In genomic region chr2:100427111-100427510, GRCh38 we compare ENCODE assay signal across 24 cellular contexts. TPM values are rescaled to one million over a fixed set of nuclear protein-coding genes. Genes with fewer than 3 reads are reported as not detected.
"Had no signal": no experiment of that assay in that cellular context is flagged by ENCODE, and none has a peak within 500 bp of the region (broad histone marks: within the 10 kb centered on the region; RNA-seq: fewer than 3 reads in every experiment).

No MANE protein-coding gene starts in this region.

- H3K36me3 ChIP-seq: ascending aorta, cardiac muscle cell, WERI-Rb-1 had no signal

- H3K4me1 ChIP-seq: ascending aorta had no signal

- H3K4me3 ChIP-seq: ascending aorta, cardiac muscle cell had no signal

- H3K36me3 Mint-ChIP-seq: activated naive CD4-positive, alpha-beta T cell treated with anti-CD3 and anti-CD28 coated beads, Interleukin-2, amount 10 ng/mL, durations not matched to agents 7 days and 5 days; activated naive CD8-positive, alpha-beta T cell; activated naive CD8-positive, alpha-beta T cell treated with anti-CD3 and anti-CD28 coated beads, Interleukin-2, amount 10 ng/mL, durations not matched to agents 7 days and 5 days; brain had no signal

- H3K27ac Mint-ChIP-seq: activated CD4-positive, alpha-beta memory T cell treated with anti-CD3 and anti-CD28 coated beads, Interleukin-2, amount 10 ng/mL, durations not matched to agents 7 days and 5 days; activated CD4-positive, alpha-beta T cell treated with anti-CD3 and anti-CD28 coated beads for 36 hours; activated CD4-positive, alpha-beta T cell treated with anti-CD3 and anti-CD28 coated beads, Interleukin-2, amount 10 ng/mL, durations not matched to agents 7 days and 5 days; activated CD8-positive, alpha-beta memory T cell treated with anti-CD3 and anti-CD28 coated beads, Interleukin-2, amount 10 ng/mL, durations not matched to agents 7 days and 5 days; activated CD8-positive, alpha-beta T cell treated with anti-CD3 and anti-CD28 coated beads, Interleukin-2, amount 10 ng/mL, durations not matched to agents 7 days and 5 days; activated naive CD4-positive, alpha-beta T cell treated with anti-CD3 and anti-CD28 coated beads, Interleukin-2, amount 10 ng/mL, durations not matched to agents 7 days and 5 days; activated naive CD4-positive, alpha-beta T cell treated with anti-CD3 and anti-CD28 coated beads, Interleukin-2, amount 50 U/mL, for 24 hours; activated naive CD8-positive, alpha-beta T cell; activated naive CD8-positive, alpha-beta T cell treated with anti-CD3 and anti-CD28 coated beads, Interleukin-2, amount 10 ng/mL, durations not matched to agents 7 days and 5 days; activated naive CD8-positive, alpha-beta T cell treated with anti-CD3 and anti-CD28 coated beads, Interleukin-2, amount 50 U/mL, for 24 hours; activated T-cell treated with anti-CD3 and anti-CD28 coated beads, Interleukin-2, amount 50 U/mL, for 24 hours; activated T-helper 2 cell treated with anti-CD3 and anti-CD28 coated beads, Interferon-gamma antibody, Interleukin-2, Interleukin-4, amounts not matched to agents 10 μg/mL and 5 μg/mL and 100 μg/mL, durations not matched to agents 14 hours and 24 hours and 36 hours; T-helper 17 cell; WTC11 had no signal

- H3K27ac ChIP-seq: ascending aorta, cardiac muscle cell, WERI-Rb-1 had no signal

- H3K27me3 ChIP-seq: ascending aorta, cardiac muscle cell had no signal

- DNase-seq: activated gamma-delta T cell, T1000 had no signal

- H3K27me3 Mint-ChIP-seq: activated T-cell treated with anti-CD3 and anti-CD28 coated beads, Interleukin-2, amount 50 U/mL, for 24 hours had no signal

- H3K9me3 Mint-ChIP-seq: activated naive CD4-positive, alpha-beta T cell treated with anti-CD3 and anti-CD28 coated beads, Interleukin-2, amount 10 ng/mL, durations not matched to agents 7 days and 5 days; activated naive CD4-positive, alpha-beta T cell treated with anti-CD3 and anti-CD28 coated beads, Interleukin-2, amount 50 U/mL, for 24 hours; central memory CD8-positive, alpha-beta T cell had no signal

- H3K4me3 Mint-ChIP-seq: activated CD4-positive, alpha-beta memory T cell treated with anti-CD3 and anti-CD28 coated beads, Interleukin-2, amount 10 ng/mL, durations not matched to agents 7 days and 5 days; activated CD4-positive, alpha-beta T cell treated with anti-CD3 and anti-CD28 coated beads for 36 hours; activated CD4-positive, alpha-beta T cell treated with anti-CD3 and anti-CD28 coated beads, Interleukin-2, amount 10 ng/mL, durations not matched to agents 7 days and 5 days; activated CD8-positive, alpha-beta memory T cell treated with anti-CD3 and anti-CD28 coated beads, Interleukin-2, amount 10 ng/mL, durations not matched to agents 7 days and 5 days; activated CD8-positive, alpha-beta T cell treated with anti-CD3 and anti-CD28 coated beads, Interleukin-2, amount 10 ng/mL, durations not matched to agents 7 days and 5 days; activated naive CD4-positive, alpha-beta T cell treated with anti-CD3 and anti-CD28 coated beads, Interleukin-2, amount 10 ng/mL, durations not matched to agents 7 days and 5 days; activated naive CD4-positive, alpha-beta T cell treated with anti-CD3 and anti-CD28 coated beads, Interleukin-2, amount 50 U/mL, for 24 hours; activated naive CD8-positive, alpha-beta T cell; activated naive CD8-positive, alpha-beta T cell treated with anti-CD3 and anti-CD28 coated beads, Interleukin-2, amount 10 ng/mL, durations not matched to agents 7 days and 5 days; activated naive CD8-positive, alpha-beta T cell treated with anti-CD3 and anti-CD28 coated beads, Interleukin-2, amount 50 U/mL, for 24 hours; activated T-cell treated with anti-CD3 and anti-CD28 coated beads, Interleukin-2, amount 50 U/mL, for 24 hours; brain; central memory CD8-positive, alpha-beta T cell; T-helper 17 cell; WTC11 had no signal

- H3K4me1 Mint-ChIP-seq: activated naive CD8-positive, alpha-beta T cell treated with anti-CD3 and anti-CD28 coated beads, Interleukin-2, amount 50 U/mL, for 24 hours had no signal

RNA-seq across cellular contexts. Expression of gene NMS, which starts 43.2 kb away (rescaled TPM):
- total RNA-seq: activated CD4-positive, alpha-beta memory T cell treated with anti-CD3 and anti-CD28 coated beads, Interleukin-2, amount 10 ng/mL, durations not matched to agents 7 days and 5 days; activated CD4-positive, alpha-beta T cell treated with anti-CD3 and anti-CD28 coated beads for 36 hours; activated CD4-positive, alpha-beta T cell treated with anti-CD3 and anti-CD28 coated beads, Interleukin-2, amount 10 ng/mL, durations not matched to agents 7 days and 5 days; activated CD8-positive, alpha-beta memory T cell treated with anti-CD3 and anti-CD28 coated beads, Interleukin-2, amount 10 ng/mL, durations not matched to agents 7 days and 5 days; activated CD8-positive, alpha-beta T cell treated with anti-CD3 and anti-CD28 coated beads, Interleukin-2, amount 10 ng/mL, durations not matched to agents 7 days and 5 days; activated naive CD8-positive, alpha-beta T cell treated with anti-CD3 and anti-CD28 coated beads, Interleukin-2, amount 10 ng/mL, durations not matched to agents 7 days and 5 days; activated T-helper 2 cell treated with anti-CD3 and anti-CD28 coated beads, Interferon-gamma antibody, Interleukin-2, Interleukin-4, amounts not matched to agents 10 μg/mL and 5 μg/mL and 100 μg/mL, durations not matched to agents 14 hours and 24 hours and 36 hours; ascending aorta; bronchial epithelial cell; cardiac muscle cell; T-helper 1 cell treated with Interleukin-12 subunit alpha and Interleukin-12 subunit beta and Interleukin-4 antibody, amounts not matched to agents 30 ng/mL and 1 ng/mL, for 36 hours; T-helper 17 cell; T-helper 2 cell treated with Interferon-gamma antibody and Interleukin-4, amounts not matched to agents 100 ng/mL and 5 ng/mL, for 36 hours; WTC11 had no signal
